ENCODE assay signal across 1 cellular context in genomic region chr12:92953747-92954146, GRCh38.
TF ChIP-seq lines count a peak whose summit lies in the region.

No MANE protein-coding gene starts in this region.

TF ChIP-seq in GM23338, 12 proteins besides CTCF, POLR2A, EP300 and RAD21 (continued from another document):
- TF ChIP-seq EZH2 (IDR thresholded peaks at IDR 0.05; ENCODE audit: low read depth, unreplicated experiment) = no peak
- TF ChIP-seq STAT1 (IDR thresholded peaks at IDR 0.05; ENCODE audit: unreplicated experiment) = no peak
- no peak for TF ChIP-seq ETS1 (IDR thresholded peaks at IDR 0.05)
- TF ChIP-seq POLR2AphosphoS5 (IDR thresholded peaks at IDR 0.05; ENCODE audit: low read depth) = no peak
- TF ChIP-seq CREB1 (CRISPR knock-in tag; IDR thresholded peaks at IDR 0.05; ENCODE audit: low read depth) = no peak
- no peak for TF ChIP-seq EZH2phosphoT487 (IDR thresholded peaks at IDR 0.05; ENCODE audit: unreplicated experiment)
- no peak for TF ChIP-seq ZNF331 (CRISPR knock-in tag; IDR thresholded peaks at IDR 0.05; ENCODE audit: low read depth)
- TF ChIP-seq ZNF462 (CRISPR knock-in tag; IDR thresholded peaks at IDR 0.05) = no peak
- no peak for TF ChIP-seq ZNF114 (CRISPR knock-in tag; IDR thresholded peaks at IDR 0.05)
- no peak for TF ChIP-seq NANOG (IDR thresholded peaks at IDR 0.05; ENCODE audit: borderline replicate concordance)
